Comparison of ENCODE assay signal across 14 cellular contexts in genomic region chr2:101380376-101380775, GRCh38. TPM values are rescaled to one million over a fixed set of nuclear protein-coding genes. Genes with fewer than 3 reads are reported as not detected.
DNase-seq lines count a peak whose midpoint lies in the region; TF ChIP-seq lines count a peak whose summit lies in the region.
"Had no signal": no experiment of that assay in that cellular context is flagged by ENCODE, and none has a peak within 500 bp of the region (broad histone marks: within the 10 kb centered on the region; RNA-seq: fewer than 3 reads in every experiment).

No MANE protein-coding gene starts in this region.

- H3K9me3 ChIP-seq in BLaER1 treated with 17β-estradiol and CSF1 and Interleukin-3, amounts not matched to agents 10 nM and 100 nM (replicated peaks in 1 of 11): no peaks in the 10 kb centered on the region
- H3K9me3 ChIP-seq in spleen: no peaks in the 10 kb centered on the region
- H3K9me3 ChIP-seq: thoracic aorta had no signal

- peaks cover 3 to 18% (median 12%) of the 10 kb centered on the region in 11 experiments for H3K27me3 ChIP-seq in BLaER1 treated with 17β-estradiol and CSF1 and Interleukin-3, amounts not matched to agents 10 nM and 100 nM
- peaks cover 0 to 33% (median 10%) of the 10 kb centered on the region in 7 donors for H3K27me3 ChIP-seq in spleen (replicated peaks in 1 of 7)

- H3K9me3 Mint-ChIP-seq in activated CD4-positive, alpha-beta T cell treated with anti-CD3 and anti-CD28 coated beads, Interleukin-2, amount 10 ng/mL, durations not matched to agents 7 days and 5 days: no peaks in the 10 kb centered on the region
- H3K9me3 Mint-ChIP-seq: activated naive CD4-positive, alpha-beta T cell treated with anti-CD3 and anti-CD28 coated beads for 36 hours; neural progenitor cell had no signal

- intact Hi-C loops in spleen (cut with DNase I; ENCODE audit: low total_unique reads): no loop called here

- H4K20me1 ChIP-seq in BLaER1 treated with 17β-estradiol and CSF1 and Interleukin-3, amounts not matched to agents 10 nM and 100 nM: no peaks in the 10 kb centered on the region

- H3K27me3 Mint-ChIP-seq in activated CD4-positive, alpha-beta T cell treated with anti-CD3 and anti-CD28 coated beads, Interleukin-2, amount 10 ng/mL, durations not matched to agents 7 days and 5 days: peaks cover 25% of the 10 kb centered on the region

- WGBS in spleen, 5 donors: 58 to 79% (median 63%) methylated on average over 11 of the region's 11 CpGs

- no peak overlapping the region for H3K27ac Mint-ChIP-seq in activated CD4-positive, alpha-beta T cell treated with anti-CD3 and anti-CD28 coated beads, Interleukin-2, amount 10 ng/mL, durations not matched to agents 7 days and 5 days
- H3K27ac Mint-ChIP-seq: activated naive CD4-positive, alpha-beta T cell treated with anti-CD3 and anti-CD28 coated beads for 36 hours; CD14-positive monocyte; neural progenitor cell had no signal

- CTCF ChIA-PET in activated CD4-positive, alpha-beta T cell treated with anti-CD3 and anti-CD28 coated beads, Interleukin-2, amount 10 ng/mL, durations not matched to agents 7 days and 5 days (lab: Charles Lee): interaction anchor here (2.1 kb wide), 1 partner anchor 9 kb away, joined by 6 read pairs; no protein-coding TSS in a partner anchor

- H3K36me3 Mint-ChIP-seq in activated CD4-positive, alpha-beta T cell treated with anti-CD3 and anti-CD28 coated beads, Interleukin-2, amount 10 ng/mL, durations not matched to agents 7 days and 5 days (ENCODE audit: low read depth): no peaks in the 10 kb centered on the region
- H3K36me3 Mint-ChIP-seq: neural progenitor cell had no signal

- H3K4me3 Mint-ChIP-seq in activated CD4-positive, alpha-beta T cell treated with anti-CD3 and anti-CD28 coated beads, Interleukin-2, amount 10 ng/mL, durations not matched to agents 7 days and 5 days: no peak overlapping the region
- H3K4me3 Mint-ChIP-seq: activated naive CD4-positive, alpha-beta T cell treated with anti-CD3 and anti-CD28 coated beads for 36 hours; CD14-positive monocyte; neural progenitor cell had no signal

- no peaks in the 10 kb centered on the region for H3K36me3 ChIP-seq in BLaER1 treated with 17β-estradiol and CSF1 and Interleukin-3, amounts not matched to agents 10 nM and 100 nM
- no peaks in the 10 kb centered on the region for H3K36me3 ChIP-seq in spleen
- H3K36me3 ChIP-seq: neural progenitor cell, thoracic aorta had no signal

- peak overlapping the region; percentile 55 to 86 (median 73) for H3K4me2 ChIP-seq in BLaER1 treated with 17β-estradiol and CSF1 and Interleukin-3, amounts not matched to agents 10 nM and 100 nM
- H3K4me2 ChIP-seq: neural progenitor cell had no signal

- H3K4me1 Mint-ChIP-seq in activated CD4-positive, alpha-beta T cell treated with anti-CD3 and anti-CD28 coated beads, Interleukin-2, amount 10 ng/mL, durations not matched to agents 7 days and 5 days: peaks cover 2% of the 10 kb centered on the region

- DNase-seq in MV-4-11 (lab: John Stamatoyannopoulos, UW) (peak; percentile 89), epithelial cell of esophagus (ENCODE audit: low read depth) (peak; percentile 95), myocyte (ENCODE audit: low read depth) (peak; percentile 79), NCI-H2029 (lab: John Stamatoyannopoulos, UW) (no peak), NCI-H146 (lab: John Stamatoyannopoulos, UW) (no peak), spleen (no peak)
- DNase-seq in activated CD4-positive, alpha-beta T cell treated with anti-CD3 and anti-CD28 coated beads, Interleukin-2, amount 10 ng/mL, durations not matched to agents 7 days and 5 days: no peak
- DNase-seq: activated CD4-positive, alpha-beta T cell treated with anti-CD3 and anti-CD28 coated beads for 1 hour; activated naive CD4-positive, alpha-beta T cell treated with anti-CD3 and anti-CD28 coated beads for 36 hours; NCI-H2171 had no signal

- TF ChIP-seq CTCF in epithelial cell of esophagus (IDR thresholded peaks at IDR 0.05; ENCODE audit: insufficient read depth, low read depth, low read length, missing control alignments) (no peak), spleen (IDR thresholded peaks at IDR 0.05 in 8 of 11, conservative IDR thresholded peaks at IDR 0.05 in 3 of 11) (no peak)

- H3K9ac ChIP-seq in BLaER1 treated with 17β-estradiol and CSF1 and Interleukin-3, amounts not matched to agents 10 nM and 100 nM: peak overlapping the region in 2 of 11 experiments; percentile 8 to 53; a peak in 1 of 22 replicates
- H3K9ac ChIP-seq: neural progenitor cell had no signal

- no peak for TF ChIP-seq POLR2A in spleen (IDR thresholded peaks at IDR 0.05)

- H3K4me3 ChIP-seq in BLaER1 treated with 17β-estradiol and CSF1 and Interleukin-3, amounts not matched to agents 10 nM and 100 nM: no peak overlapping the region
- H3K4me3 ChIP-seq in epithelial cell of esophagus (ENCODE audit: low read length) (no peak overlapping the region), spleen (no peak overlapping the region)
- H3K4me3 ChIP-seq: neural progenitor cell, thoracic aorta had no signal

- H3K4me1 ChIP-seq in BLaER1 treated with 17β-estradiol and CSF1 and Interleukin-3, amounts not matched to agents 10 nM and 100 nM: peaks cover 28 to 50% (median 45%) of the 10 kb centered on the region in 10 experiments
- no peaks in the 10 kb centered on the region for H3K4me1 ChIP-seq in spleen
- H3K4me1 ChIP-seq: neural progenitor cell had no signal

- POLR2A ChIA-PET in activated CD4-positive, alpha-beta T cell treated with anti-CD3 and anti-CD28 coated beads, Interleukin-2, amount 10 ng/mL, durations not matched to agents 7 days and 5 days (lab: Charles Lee): no interaction called here

- H3K27ac ChIP-seq in BLaER1 treated with 17β-estradiol and CSF1 and Interleukin-3, amounts not matched to agents 10 nM and 100 nM: peak overlapping the region in 7 of 11 experiments; percentile 9 to 61 (median 25); a peak in 9 of 22 replicates
- H3K27ac ChIP-seq in spleen: no peak overlapping the region
- H3K27ac ChIP-seq: neural progenitor cell, thoracic aorta had no signal

RNA-seq across cellular contexts. Expression of gene CREG2, which starts 6.9 kb away (rescaled TPM):
- total RNA-seq in myocyte: 1.5 and 6.9 TPM in 2 replicates
- 0.62 TPM for polyA plus RNA-seq in myocyte (2012)
- under 1 TPM; 0.31 to 0.52 TPM for total RNA-seq in activated CD4-positive, alpha-beta T cell treated with anti-CD3 and anti-CD28 coated beads, Interleukin-2, amount 10 ng/mL, durations not matched to agents 7 days and 5 days
- under 1 TPM in 1 of 7 donors, not detected in 6; 0.17 TPM for total RNA-seq in spleen
- polyA plus RNA-seq in spleen: not detected
- total RNA-seq: activated naive CD4-positive, alpha-beta T cell treated with anti-CD3 and anti-CD28 coated beads for 36 hours; thoracic aorta had no signal
- polyA plus RNA-seq: CD14-positive monocyte had no signal

Comparison
In these comparisons a context has a peak if more than half of its experiments do, and no peak if none do; other contexts are left out.
1. H3K27ac ChIP-seq: peak in BLaER1 treated with 17β-estradiol and CSF1 and Interleukin-3, amounts not matched to agents 10 nM and 100 nM (7 of 11); none in spleen (0 of 8).
2. DNase-seq: peak in MV-4-11 (single experiment), epithelial cell of esophagus (single experiment) and myocyte (single experiment); none in NCI-H2029 (single experiment), activated CD4-positive, alpha-beta T cell treated with anti-CD3 and anti-CD28 coated beads, Interleukin-2, amount 10 ng/mL, durations not matched to agents 7 days and 5 days (single experiment), NCI-H146 (single experiment) and spleen (single experiment).